In the genomic region with DNA sequence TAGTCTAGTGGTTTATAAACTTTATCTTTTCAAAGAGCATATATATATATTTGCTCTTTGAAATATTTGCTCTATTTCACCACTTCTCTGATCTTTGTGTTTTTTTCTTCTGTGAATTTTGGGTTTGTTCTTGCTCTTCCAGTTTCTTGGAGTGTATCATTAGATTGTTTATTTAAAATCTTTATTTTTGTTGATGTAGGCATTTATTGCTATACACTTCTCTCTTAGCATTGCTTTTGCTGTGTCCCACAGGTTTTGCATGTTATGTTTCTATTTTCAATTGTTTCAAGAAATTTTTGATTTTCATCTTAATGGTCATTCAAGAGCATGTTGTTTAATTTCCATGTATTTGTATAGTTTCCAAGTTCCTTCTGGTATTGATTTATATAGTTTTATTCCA, we compare ENCODE assay signal across 9 cellular contexts.
"Had no signal": no experiment of that assay in that cellular context is flagged by ENCODE, and none has a peak within 500 bp of the region (broad histone marks: within the 10 kb centered on the region; RNA-seq: fewer than 3 reads in every experiment).

No MANE protein-coding gene starts in this region.

- H3K27ac ChIP-seq: GM23248, KMS-11 had no signal

- ATAC-seq: HCT116 had no signal

- H2AFZ ChIP-seq: GM23248 had no signal

- FAIRE-seq: HTR-8/SVneo had no signal

- H3K9ac ChIP-seq: GM23248, KMS-11 had no signal

- DNase-seq: GM23248, GOT3, H7, HFFc6, KBM-7 had no signal

- H3K36me3 ChIP-seq: HAP-1 had no signal

- H3K4me2 ChIP-seq: KMS-11 had no signal

- H3K4me3 ChIP-seq: GM23248, HAP-1 had no signal

- H3K4me1 ChIP-seq: HAP-1 had no signal
